Comparison of ENCODE assay signal across 8 cellular contexts in the genomic region with DNA sequence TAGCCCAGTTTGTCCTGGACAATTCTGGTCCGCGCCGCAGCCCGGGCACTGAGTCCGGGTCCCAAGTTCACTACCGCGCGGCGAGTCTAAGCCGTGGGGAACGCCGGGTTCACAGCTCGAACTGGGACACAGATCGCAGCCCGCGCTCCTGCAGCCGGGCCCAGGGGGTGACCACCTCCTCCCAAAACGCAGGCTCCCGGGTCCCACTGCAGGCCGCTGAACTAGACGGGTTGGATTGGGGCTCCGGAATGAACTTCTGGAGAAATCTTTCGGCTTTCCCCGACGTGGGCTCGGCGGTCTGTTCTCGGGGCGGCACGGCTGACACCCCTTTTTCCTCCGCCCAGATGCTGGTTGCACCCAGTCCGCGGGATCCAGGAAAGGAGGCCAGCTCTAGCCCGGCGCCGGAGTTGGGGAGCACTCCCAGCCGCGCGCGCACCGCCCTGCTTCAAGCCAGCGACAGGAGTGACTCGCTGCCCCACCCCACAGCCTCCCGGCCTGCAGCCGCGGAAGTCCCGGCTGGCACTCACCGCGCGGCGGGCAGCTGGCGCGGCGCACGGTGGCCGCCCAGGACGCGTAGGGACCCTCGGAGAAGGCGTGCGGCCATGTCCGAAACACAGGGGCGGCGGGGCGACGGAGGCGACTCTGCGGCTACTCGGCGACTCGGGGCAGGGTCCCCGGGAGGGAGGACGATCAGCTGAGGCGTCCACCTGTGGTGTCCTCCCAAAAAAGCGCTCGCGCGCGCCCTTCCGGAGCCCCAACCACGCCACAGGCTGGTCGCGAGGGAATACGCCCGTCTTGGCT. TPM values are rescaled to one million over a fixed set of nuclear protein-coding genes. Genes with fewer than 3 reads are reported as not detected.
DNase-seq lines count a peak whose midpoint lies in the region; ATAC-seq and TF ChIP-seq lines count a peak whose summit lies in the region.

A gene (minus strand): TSS at position 788 of the 801 bp plus-strand sequence. CDS start 184 bp downstream, at position 604.

- TF ChIP-seq POLR2A in erythroblast (IDR thresholded peaks at IDR 0.05; ENCODE audit: low read length) = no peak

- H3K4me3 ChIP-seq in SK-N-MC (peak within 1 kb of the TSS; percentile 77), urinary bladder (ENCODE audit: low read depth, low read length) (peak within 1 kb of the TSS; percentile 36)

- no peaks in the 10 kb centered on the region for H3K36me3 ChIP-seq in SK-N-MC (ENCODE audit: insufficient read depth, low read length)
- H3K36me3 ChIP-seq in urinary bladder (ENCODE audit: insufficient read depth) = no peaks in the 10 kb centered on the region

- H3K9me3 Mint-ChIP-seq in mesothelial cell of epicardium = no peaks in the 10 kb centered on the region

- H3K9me3 ChIP-seq in SK-N-MC (ENCODE audit: low read depth, low read length) = no peaks in the 10 kb centered on the region

- H3K4me3 Mint-ChIP-seq in mesothelial cell of epicardium = peak within 1 kb of the TSS; percentile 80

- H3K9ac ChIP-seq in SK-N-MC (ENCODE audit: insufficient read length) = peak within 1 kb of the TSS; percentile 64

- H3K4me1 Mint-ChIP-seq in mesothelial cell of epicardium = peaks cover 55% of the 10 kb centered on the region

- no peaks in the 10 kb centered on the region for H3K36me3 Mint-ChIP-seq in mesothelial cell of epicardium

- DNase-seq in C1 segment of cervical spinal cord (lab: John Stamatoyannopoulos, UW) (peak in 9 of 14 donors; percentile 7 to 53 (median 17)), GM20000 (ENCODE audit: low spot score) (peak; percentile 35), SK-N-MC (ENCODE audit: low read depth, low spot score) (no peak), erythroblast (lab: John Stamatoyannopoulos, UW) (peak; percentile 33 to 42), mesothelial cell of epicardium (ENCODE audit: low spot score in 2 of 2, unreplicated experiment in 2 of 2) (peak; percentile 39 to 71)

- 2% methylated on average over 85 of the region's 85 CpGs for WGBS in urinary bladder

- ATAC-seq in GM18870 (IDR thresholded peaks at IDR 0.05; ENCODE audit: unreplicated experiment) = no peak
- no peak for ATAC-seq in GM21447 (IDR thresholded peaks at IDR 0.05; ENCODE audit: unreplicated experiment)

- TF ChIP-seq CTCF in GM20000 (IDR thresholded peaks at IDR 0.05; ENCODE audit: extremely low read depth, missing control alignments) (no peak), mesothelial cell of epicardium (IDR thresholded peaks at IDR 0.05; ENCODE audit: unreplicated experiment) (no peak)

- H3K27me3 Mint-ChIP-seq in mesothelial cell of epicardium (ENCODE audit: low read depth) = peaks cover 28% of the 10 kb centered on the region

- peak within 1 kb of the TSS; percentile 93 for H3K27ac Mint-ChIP-seq in mesothelial cell of epicardium

- no peaks in the 10 kb centered on the region for H3K4me1 ChIP-seq in urinary bladder (ENCODE audit: insufficient read depth)

- no peak within 1 kb of the TSS for H3K27ac ChIP-seq in SK-N-MC
- H3K27ac ChIP-seq in urinary bladder (ENCODE audit: low read depth) = no peak within 1 kb of the TSS

RNA-seq across cellular contexts. Expression of the gene that starts here (rescaled TPM):
- total RNA-seq in mesothelial cell of epicardium = 13.0 to 13.2 TPM (median 13.0 TPM) in 3 replicates
- 4.9 TPM for total RNA-seq in urinary bladder
- 0.22 TPM for polyA plus RNA-seq in urinary bladder
